In the genomic region with DNA sequence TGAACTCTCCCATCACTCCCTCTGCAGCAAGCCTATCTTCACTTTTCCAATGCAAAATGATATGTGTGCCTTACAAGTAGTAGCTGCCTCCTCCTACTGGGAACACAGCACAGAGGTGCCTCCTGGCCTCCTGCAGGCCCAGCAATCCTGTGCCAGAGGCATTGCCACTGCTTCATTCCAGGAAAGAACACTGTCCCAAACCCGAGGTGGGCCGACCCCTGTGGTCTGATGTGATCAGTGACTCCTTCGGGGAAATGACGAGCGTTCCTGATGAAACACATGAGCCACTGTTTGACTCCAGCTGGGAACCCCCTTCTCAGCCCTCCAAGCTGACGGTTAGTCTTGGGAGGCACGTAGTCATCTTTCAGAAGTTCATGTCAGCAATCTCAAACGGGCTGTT, we compare ENCODE assay signal across 14 cellular contexts. TPM values are rescaled to one million over a fixed set of nuclear protein-coding genes. Genes with fewer than 3 reads are reported as not detected.
DNase-seq lines count a peak whose midpoint lies in the region; ATAC-seq and TF ChIP-seq lines count a peak whose summit lies in the region.
"Had no signal": no experiment of that assay in that cellular context is flagged by ENCODE, and none has a peak within 500 bp of the region (broad histone marks: within the 10 kb centered on the region; RNA-seq: fewer than 3 reads in every experiment).

No MANE protein-coding gene starts in this region.

- no peak for TF ChIP-seq CTCF in breast epithelium (IDR thresholded peaks at IDR 0.05)
- no peak for TF ChIP-seq CTCF in MCF 10A (IDR thresholded peaks at IDR 0.05; ENCODE audit: unreplicated experiment)
- no peak for TF ChIP-seq CTCF in fibroblast of lung (conservative IDR thresholded peaks at IDR 0.05 in 1 of 2, IDR thresholded peaks at IDR 0.05 in 1 of 2; ENCODE audit: low read depth in 1 of 2, low read length in 2 of 2)
- no peak for TF ChIP-seq CTCF in foreskin keratinocyte (conservative IDR thresholded peaks at IDR 0.05)

- H3K36me3 Mint-ChIP-seq in MCF 10A (ENCODE audit: insufficient read depth, unreplicated experiment) = peaks cover 62% of the 10 kb centered on the region
- peaks cover 19% of the 10 kb centered on the region for H3K36me3 Mint-ChIP-seq in activated T-cell treated with anti-CD3 and anti-CD28 coated beads, Interleukin-2, amount 50 U/mL, for 4 hours (ENCODE audit: insufficient read depth)
- peaks cover 79% of the 10 kb centered on the region for H3K36me3 Mint-ChIP-seq in stimulated activated effector memory CD8-positive, alpha-beta T cell treated with anti-CD3 and anti-CD28 coated beads, Interleukin-12 subunit alpha, Interleukin-12 subunit beta, amount 100 ng/mL, for 72 hours

- H3K27ac ChIP-seq in breast epithelium (peak overlapping the region; percentile 13 to 65), fibroblast of lung (ENCODE audit: insufficient read depth, low read length) (peak overlapping the region; percentile 8), foreskin keratinocyte (no peak overlapping the region)
- H3K27ac ChIP-seq: BLaER1 had no signal

- ATAC-seq in activated T-cell treated with anti-CD3 and anti-CD28 coated beads, Interleukin-2, amount 50 U/mL, for 4 hours = peak in 1 of 2 donors; percentile 18
- peak; percentile 78 for ATAC-seq in stimulated activated effector memory CD8-positive, alpha-beta T cell treated with anti-CD3 and anti-CD28 coated beads, Interleukin-12 subunit alpha, Interleukin-12 subunit beta, amount 100 ng/mL, for 72 hours
- ATAC-seq in foreskin keratinocyte (no peak), GM21390 (IDR thresholded peaks at IDR 0.05; ENCODE audit: unreplicated experiment) (no peak)

- H3K27ac Mint-ChIP-seq in MCF 10A (ENCODE audit: low read depth, unreplicated experiment) = no peak overlapping the region
- H3K27ac Mint-ChIP-seq in stimulated activated effector memory CD8-positive, alpha-beta T cell treated with anti-CD3 and anti-CD28 coated beads, Interleukin-12 subunit alpha, Interleukin-12 subunit beta, amount 100 ng/mL, for 72 hours = peak overlapping the region; percentile 95

- no peaks in the 10 kb centered on the region for H3K9me3 Mint-ChIP-seq in MCF 10A (ENCODE audit: unreplicated experiment)
- no peaks in the 10 kb centered on the region for H3K9me3 Mint-ChIP-seq in activated T-cell treated with anti-CD3 and anti-CD28 coated beads, Interleukin-2, amount 50 U/mL, for 4 hours
- no peaks in the 10 kb centered on the region for H3K9me3 Mint-ChIP-seq in stimulated activated effector memory CD8-positive, alpha-beta T cell treated with anti-CD3 and anti-CD28 coated beads, Interleukin-12 subunit alpha, Interleukin-12 subunit beta, amount 100 ng/mL, for 72 hours
- H3K9me3 Mint-ChIP-seq: brain; stimulated activated naive CD8-positive, alpha-beta T cell treated with anti-CD3 and anti-CD28 coated beads, Interleukin-15, amount 100 ng/mL, for 72 hours had no signal

- H2AFZ ChIP-seq in fibroblast of lung (ENCODE audit: low read length) = no peak overlapping the region

- no peaks in the 10 kb centered on the region for H3K79me2 ChIP-seq in fibroblast of lung (ENCODE audit: control insufficient read depth, insufficient read depth, low read length)

- H3K9me3 ChIP-seq in breast epithelium (no peaks in the 10 kb centered on the region), fibroblast of lung (ENCODE audit: control insufficient read depth, insufficient read depth, low read depth, low read length) (no peaks in the 10 kb centered on the region)
- H3K9me3 ChIP-seq: BLaER1, sigmoid colon had no signal

- no peak overlapping the region for H3K9ac ChIP-seq in fibroblast of lung (ENCODE audit: insufficient read depth, low read length)
- H3K9ac ChIP-seq: BLaER1 had no signal

- POLR2A ChIA-PET in MCF 10A (lab: Yijun Ruan, JAX) = no interaction called here

- no peak for TF ChIP-seq POLR2A in breast epithelium (IDR thresholded peaks at IDR 0.05)

- no peaks in the 10 kb centered on the region for H3K27me3 Mint-ChIP-seq in MCF 10A (ENCODE audit: insufficient read depth, unreplicated experiment)
- no peaks in the 10 kb centered on the region for H3K27me3 Mint-ChIP-seq in activated T-cell treated with anti-CD3 and anti-CD28 coated beads, Interleukin-2, amount 50 U/mL, for 4 hours (ENCODE audit: low read depth)
- H3K27me3 Mint-ChIP-seq: brain; stimulated activated naive CD8-positive, alpha-beta T cell treated with anti-CD3 and anti-CD28 coated beads, Interleukin-15, amount 100 ng/mL, for 72 hours had no signal

- peaks cover 8% of the 10 kb centered on the region for H3K36me3 ChIP-seq in breast epithelium
- peaks cover 14% of the 10 kb centered on the region for H3K36me3 ChIP-seq in fibroblast of lung (ENCODE audit: control insufficient read depth, insufficient read depth, low read length)

- DNase-seq in breast epithelium (ENCODE audit: low spot score in 2 of 2) (no peak), MCF 10A (ENCODE audit: unreplicated experiment) (no peak), fibroblast of lung (ENCODE audit: low read depth in 2 of 2) (peak in 1 of 2 donors; percentile 85), foreskin keratinocyte (no peak), NCI-H69 (lab: John Stamatoyannopoulos, UW) (no peak)
- no peak for DNase-seq in activated T-cell treated with anti-CD3 and anti-CD28 coated beads, Interleukin-2, amount 50 U/mL, for 4 hours
- no peak for DNase-seq in stimulated activated effector memory CD8-positive, alpha-beta T cell treated with anti-CD3 and anti-CD28 coated beads, Interleukin-12 subunit alpha, Interleukin-12 subunit beta, amount 100 ng/mL, for 72 hours (ENCODE audit: low spot score in 2 of 2)
- DNase-seq: foreskin melanocyte; sigmoid colon; stimulated activated naive CD8-positive, alpha-beta T cell treated with anti-CD3 and anti-CD28 coated beads, Interleukin-15, amount 100 ng/mL, for 72 hours had no signal

- CTCF ChIA-PET in MCF 10A (lab: Yijun Ruan, JAX) = interaction anchor here (0.7 to 1.4 kb wide), 3 partner anchors 13 to 510 kb away, joined by 3 to 4 read pairs (median 3); no protein-coding TSS in a partner anchor

- H3K4me1 Mint-ChIP-seq in MCF 10A (ENCODE audit: insufficient read depth, unreplicated experiment) = peaks cover 13% of the 10 kb centered on the region
- peaks cover 16% of the 10 kb centered on the region for H3K4me1 Mint-ChIP-seq in activated T-cell treated with anti-CD3 and anti-CD28 coated beads, Interleukin-2, amount 50 U/mL, for 4 hours (ENCODE audit: low read depth)
- H3K4me1 Mint-ChIP-seq in stimulated activated effector memory CD8-positive, alpha-beta T cell treated with anti-CD3 and anti-CD28 coated beads, Interleukin-12 subunit alpha, Interleukin-12 subunit beta, amount 100 ng/mL, for 72 hours = peaks cover 34% of the 10 kb centered on the region
- H3K4me1 Mint-ChIP-seq: brain had no signal

- H3K4me2 ChIP-seq in fibroblast of lung (ENCODE audit: extremely low read depth, insufficient read depth, low read length) = no peak overlapping the region
- H3K4me2 ChIP-seq: BLaER1 had no signal

- BruUV-seq in MCF 10A (replicated peaks; lab: Mats Ljungman, UMichigan) = no TSS peak

- H3K4me3 ChIP-seq in breast epithelium (no peak overlapping the region), fibroblast of lung (replicated peaks in 1 of 4; ENCODE audit: control extremely low read depth in 1 of 4, insufficient read depth in 1 of 4, low read depth in 3 of 4, low read length in 4 of 4) (no peak overlapping the region)
- H3K4me3 ChIP-seq: BLaER1, lung, sigmoid colon had no signal

- H3K27me3 ChIP-seq in breast epithelium (no peaks in the 10 kb centered on the region), fibroblast of lung (ENCODE audit: control insufficient read depth, insufficient read depth, low read length) (no peaks in the 10 kb centered on the region), foreskin keratinocyte (no peaks in the 10 kb centered on the region)
- H3K27me3 ChIP-seq: BLaER1, sigmoid colon had no signal

- H3K4me3 Mint-ChIP-seq in MCF 10A (ENCODE audit: unreplicated experiment) = no peak overlapping the region
- peak overlapping the region; percentile 35 for H3K4me3 Mint-ChIP-seq in activated T-cell treated with anti-CD3 and anti-CD28 coated beads, Interleukin-2, amount 50 U/mL, for 4 hours
- peak overlapping the region; percentile 63 for H3K4me3 Mint-ChIP-seq in stimulated activated effector memory CD8-positive, alpha-beta T cell treated with anti-CD3 and anti-CD28 coated beads, Interleukin-12 subunit alpha, Interleukin-12 subunit beta, amount 100 ng/mL, for 72 hours
- H3K4me3 Mint-ChIP-seq: brain; stimulated activated naive CD8-positive, alpha-beta T cell treated with anti-CD3 and anti-CD28 coated beads, Interleukin-15, amount 100 ng/mL, for 72 hours had no signal

- H4K20me1 ChIP-seq in fibroblast of lung (ENCODE audit: control insufficient read depth, extremely low read depth, insufficient read depth, low read length) = no peaks in the 10 kb centered on the region
- H4K20me1 ChIP-seq: BLaER1 had no signal

- intact Hi-C loops in breast epithelium (cut with DNase I; ENCODE audit: low total_unique reads) = no loop called here
- intact Hi-C loops in MCF 10A (cut with micrococcal nuclease) = no loop called here

- H3K4me1 ChIP-seq in breast epithelium (no peaks in the 10 kb centered on the region), fibroblast of lung (ENCODE audit: control insufficient read depth, extremely low read depth, insufficient read depth, low read length) (peaks cover 5% of the 10 kb centered on the region), foreskin keratinocyte (peaks cover 2% of the 10 kb centered on the region)
- H3K4me1 ChIP-seq: BLaER1, sigmoid colon had no signal

RNA-seq across cellular contexts. Expression of gene PSMC1, which starts 19.5 kb away (rescaled TPM):
- total RNA-seq in breast epithelium = 100 to 1,000 TPM in 2 of 3 donors, 10 to 100 TPM in 1; 74.4 to 170 (median 117) TPM
- total RNA-seq in MCF 10A (2022) = 107 and 125 TPM in 2 replicates
- 100 to 1,000 TPM; 224 to 239 (median 227) TPM for total RNA-seq in activated T-cell treated with anti-CD3 and anti-CD28 coated beads, Interleukin-2, amount 50 U/mL, for 4 hours
- total RNA-seq in fibroblast of lung = 75.5 and 112 TPM in 2 replicates
- 274 and 300 TPM in 2 replicates for polyA plus RNA-seq in fibroblast of lung
- polyA plus RNA-seq in fibroblast of lung (2012) = 213 and 239 TPM in 2 replicates
- polyA minus RNA-seq in fibroblast of lung (ENCODE audit: low replicate concordance) = 4.4 and 21.2 TPM in 2 replicates
- 224 and 235 TPM in 2 replicates for total RNA-seq in foreskin keratinocyte
- polyA plus RNA-seq in foreskin keratinocyte = 183 and 208 TPM in 2 replicates

RNA-seq across cellular contexts. Expression of gene NRDE2, which starts 55.9 kb away (rescaled TPM):
- 10 to 100 TPM in 2 of 3 donors, 1 to 10 TPM in 1; 9.3 to 19.8 (median 19.7) TPM for total RNA-seq in breast epithelium
- total RNA-seq in MCF 10A (2022) = 16.5 and 18.4 TPM in 2 replicates
- 10 to 100 TPM; 18.8 to 26.0 (median 23.8) TPM for total RNA-seq in activated T-cell treated with anti-CD3 and anti-CD28 coated beads, Interleukin-2, amount 50 U/mL, for 4 hours
- 9.2 and 9.7 TPM in 2 replicates for total RNA-seq in fibroblast of lung
- 6.3 and 7.0 TPM in 2 replicates for polyA plus RNA-seq in fibroblast of lung
- 7.6 and 8.7 TPM in 2 replicates for polyA plus RNA-seq in fibroblast of lung (2012)
- polyA minus RNA-seq in fibroblast of lung (ENCODE audit: low replicate concordance) = 9.4 and 11.1 TPM in 2 replicates
- 8.8 and 10.3 TPM in 2 replicates for total RNA-seq in foreskin keratinocyte
- 5.5 and 6.5 TPM in 2 replicates for polyA plus RNA-seq in foreskin keratinocyte
